ENCODE assay signal across 26 cellular contexts in genomic region chr1:156467906-156468305, GRCh38. TPM values are rescaled to one million over a fixed set of nuclear protein-coding genes. Genes with fewer than 3 reads are reported as not detected.
DNase-seq lines count a peak whose midpoint lies in the region; ATAC-seq and TF ChIP-seq lines count a peak whose summit lies in the region.
"Had no signal": no experiment of that assay in that cellular context is flagged by ENCODE, and none has a peak within 500 bp of the region (broad histone marks: within the 10 kb centered on the region; RNA-seq: fewer than 3 reads in every experiment).

No MANE protein-coding gene starts in this region.

- TF ChIP-seq CTCF in MCF 10A (IDR thresholded peaks at IDR 0.05; ENCODE audit: unreplicated experiment) (no peak), mammary epithelial cell (conservative IDR thresholded peaks at IDR 0.05 in 1 of 2, IDR thresholded peaks at IDR 0.05 in 1 of 2; ENCODE audit: extremely low read depth in 1 of 2, insufficient read depth in 1 of 2, low read depth in 1 of 2, low read length in 2 of 2) (no peak), neural crest cell (conservative IDR thresholded peaks at IDR 0.05) (no peak), type B pancreatic cell (conservative IDR thresholded peaks at IDR 0.05) (no peak)

- no peak for ATAC-seq in GM18511 (IDR thresholded peaks at IDR 0.05; ENCODE audit: unreplicated experiment)
- ATAC-seq: A549, body of pancreas, HCT116, WTC11 had no signal

- CTCF ChIA-PET in MCF 10A (lab: Yijun Ruan, JAX) (interaction anchor here (0.7 to 2.0 kb wide), 4 partner anchors 10 to 140 kb away, joined by 3 to 7 read pairs (median 4); no protein-coding TSS in a partner anchor), mammary epithelial cell (lab: Charles Lee; ENCODE audit: low non-redundant PET) (no interaction called here)

- H3K27me3 Mint-ChIP-seq in MCF 10A (ENCODE audit: insufficient read depth, unreplicated experiment) (no peaks in the 10 kb centered on the region), neural crest cell (ENCODE audit: low read depth) (no peaks in the 10 kb centered on the region), type B pancreatic cell (no peaks in the 10 kb centered on the region)
- H3K27me3 Mint-ChIP-seq: activated naive CD8-positive, alpha-beta T cell had no signal

- no peak for DNase-seq in MCF 10A (ENCODE audit: unreplicated experiment)
- DNase-seq in mammary epithelial cell: no peak
- no peak for DNase-seq in neural crest cell (ENCODE audit: low read depth, low spot score)
- DNase-seq in type B pancreatic cell (ENCODE audit: extremely low spot score, unreplicated experiment): no peak
- DNase-seq in NK-92 (lab: John Stamatoyannopoulos, UW; ENCODE audit: unreplicated experiment): no peak
- DNase-seq in inferior parietal cortex (ENCODE audit: extremely low spot score): no peak
- DNase-seq: activated T-cell treated with anti-CD3 and anti-CD28 coated beads, Interleukin-2, amount 50 U/mL, for 48 hours; BE2C; body of pancreas; colonic mucosa; foreskin fibroblast; hypothalamus; Karpas-422; NCI-H1092; NCI-H2107; NCI-H526; stimulated activated CD4-positive, alpha-beta T cell treated with anti-CD3 and anti-CD28 coated beads, Interleukin-1b, Interleukin-23, amount 100 ng/mL, for 48 hours had no signal

- no peaks in the 10 kb centered on the region for H3K4me1 ChIP-seq in mammary epithelial cell (ENCODE audit: insufficient read depth, low read length)
- H3K4me1 ChIP-seq: BE2C, parathyroid adenoma had no signal

- H3K9me3 ChIP-seq in mammary epithelial cell (replicated peaks; ENCODE audit: insufficient read depth, low read length): no peaks in the 10 kb centered on the region
- H3K9me3 ChIP-seq: A549, BE2C, body of pancreas, colonic mucosa had no signal

- no peak overlapping the region for H3K4me3 Mint-ChIP-seq in MCF 10A (ENCODE audit: unreplicated experiment)
- no peak overlapping the region for H3K4me3 Mint-ChIP-seq in neural crest cell
- H3K4me3 Mint-ChIP-seq in type B pancreatic cell: no peak overlapping the region
- H3K4me3 Mint-ChIP-seq: activated naive CD8-positive, alpha-beta T cell; T-helper 2 cell treated with Interferon-gamma antibody and Interleukin-4, amounts not matched to agents 5 μg/mL and 100 μg/mL, for 36 hours; WTC11 had no signal

- in situ Hi-C loops in mammary epithelial cell (cut with MboI; ENCODE audit: low sequenced_read_pairs in 2 of 2): no loop called here

- no peak overlapping the region for H3K4me3 ChIP-seq in mammary epithelial cell (replicated peaks in 1 of 3; ENCODE audit: insufficient read depth in 1 of 3, low read depth in 2 of 3, low read length in 3 of 3)
- H3K4me3 ChIP-seq: A549, body of pancreas, colonic mucosa, SK-N-MC had no signal

- no peak overlapping the region for H2AFZ ChIP-seq in mammary epithelial cell (ENCODE audit: low read depth, low read length)
- H2AFZ ChIP-seq: parathyroid adenoma had no signal

- WGBS in mammary epithelial cell (ENCODE audit: low coverage, missing lambda C conversion rate): 90% methylated on average over 7 of the region's 18 CpGs

- H3K27ac ChIP-seq in mammary epithelial cell (ENCODE audit: insufficient read depth, low read depth, low read length) (no peak overlapping the region), cingulate gyrus (ENCODE audit: low read depth, low read length) (peak overlapping the region; percentile 60)
- H3K27ac ChIP-seq: colonic mucosa, parathyroid adenoma, SK-N-MC had no signal

- no peaks in the 10 kb centered on the region for H3K9me3 Mint-ChIP-seq in MCF 10A (ENCODE audit: unreplicated experiment)
- H3K9me3 Mint-ChIP-seq in neural crest cell: no peaks in the 10 kb centered on the region
- H3K9me3 Mint-ChIP-seq in type B pancreatic cell: no peaks in the 10 kb centered on the region
- H3K9me3 Mint-ChIP-seq: T-helper 2 cell treated with Interferon-gamma antibody and Interleukin-4, amounts not matched to agents 5 μg/mL and 100 μg/mL, for 36 hours; WTC11 had no signal

- dilution Hi-C loops in mammary epithelial cell (cut with HindIII; ENCODE audit: low sequenced_read_pairs): loop anchor here (5.0 to 10.0 kb wide), 2 partner anchors 57 to 66 kb away; no protein-coding TSS in a partner anchor

- no TSS peak for BruUV-seq in MCF 10A (replicated peaks; lab: Mats Ljungman, UMichigan)
- BruUV-seq in mammary epithelial cell (replicated peaks; lab: Mats Ljungman, UMichigan): no TSS peak

- intact Hi-C loops in MCF 10A (cut with micrococcal nuclease) (no loop called here), mammary epithelial cell (cut with micrococcal nuclease) (no loop called here)

- H3K9ac ChIP-seq in mammary epithelial cell (ENCODE audit: insufficient read depth, low read length): no peak overlapping the region
- H3K9ac ChIP-seq: parathyroid adenoma had no signal

- H3K36me3 Mint-ChIP-seq in MCF 10A (ENCODE audit: insufficient read depth, unreplicated experiment): peaks cover 81% of the 10 kb centered on the region
- H3K36me3 Mint-ChIP-seq in neural crest cell (ENCODE audit: low read depth): peaks cover 3% of the 10 kb centered on the region
- peaks cover 14% of the 10 kb centered on the region for H3K36me3 Mint-ChIP-seq in type B pancreatic cell

- no peaks in the 10 kb centered on the region for H3K79me2 ChIP-seq in mammary epithelial cell (ENCODE audit: insufficient read depth, low read length)
- H3K79me2 ChIP-seq: parathyroid adenoma had no signal

- no peaks in the 10 kb centered on the region for H3K27me3 ChIP-seq in mammary epithelial cell (ENCODE audit: insufficient read depth, low read length)
- H3K27me3 ChIP-seq: BE2C, body of pancreas, colonic mucosa had no signal

- H3K27ac Mint-ChIP-seq in MCF 10A (ENCODE audit: low read depth, unreplicated experiment) (peak overlapping the region; percentile 82), neural crest cell (ENCODE audit: unreplicated experiment) (peak overlapping the region; percentile 57), type B pancreatic cell (peak overlapping the region; percentile 31)
- H3K27ac Mint-ChIP-seq: activated naive CD8-positive, alpha-beta T cell; T-helper 2 cell treated with Interferon-gamma antibody and Interleukin-4, amounts not matched to agents 5 μg/mL and 100 μg/mL, for 36 hours; WTC11 had no signal

- H3K36me3 ChIP-seq in mammary epithelial cell (ENCODE audit: insufficient read depth, low read length): no peaks in the 10 kb centered on the region

- no peaks in the 10 kb centered on the region for H4K20me1 ChIP-seq in mammary epithelial cell (ENCODE audit: insufficient read depth, low read length)

- POLR2A ChIA-PET in MCF 10A (lab: Yijun Ruan, JAX): interaction anchor here (19.5 kb wide), 1 partner anchor 34 kb away, joined by 549 read pairs; the partner anchor contains the start of gene MEF2D

- peaks cover 45% of the 10 kb centered on the region for H3K4me1 Mint-ChIP-seq in MCF 10A (ENCODE audit: insufficient read depth, unreplicated experiment)
- H3K4me1 Mint-ChIP-seq in neural crest cell: peaks cover 8% of the 10 kb centered on the region
- peaks cover 6% of the 10 kb centered on the region for H3K4me1 Mint-ChIP-seq in type B pancreatic cell (ENCODE audit: unreplicated experiment)

- H3K4me2 ChIP-seq in mammary epithelial cell (ENCODE audit: insufficient read depth, low read depth, low read length): no peak overlapping the region
- H3K4me2 ChIP-seq: A549 had no signal

RNA-seq across cellular contexts. Expression of gene MEF2D, which starts 32.7 kb away (rescaled TPM):
- total RNA-seq in MCF 10A (2022) (113 and 131 TPM in 2 replicates), mammary epithelial cell (10 to 100 TPM in 1 of 2 donors, 1 to 10 TPM in 1; 9.2 to 34.3 TPM), neural crest cell (12.2 and 17.3 TPM in 2 replicates), type B pancreatic cell (ENCODE audit: low replicate concordance) (20.7 and 26.1 TPM in 2 replicates)
- polyA plus RNA-seq in mammary epithelial cell: 11.4 TPM
- polyA minus RNA-seq in mammary epithelial cell: 9.6 TPM

Comparison
In these comparisons a context has a peak if more than half of its experiments do, and no peak if none do; other contexts are left out.
1. H3K27ac Mint-ChIP-seq: peak in every context shown above with its lines; median percentile 82 in MCF 10A; 57 in neural crest cell; 31 in type B pancreatic cell.